In genomic region chr12:3263282-3263681, GRCh38 we compare ENCODE assay signal across 19 cellular contexts.
"Had no signal": no experiment of that assay in that cellular context is flagged by ENCODE, and none has a peak within 500 bp of the region (broad histone marks: within the 10 kb centered on the region; RNA-seq: fewer than 3 reads in every experiment).

No MANE protein-coding gene starts in this region.

- H3K36me3 Mint-ChIP-seq: activated naive CD4-positive, alpha-beta T cell treated with anti-CD3 and anti-CD28 coated beads, Interleukin-2, amount 10 ng/mL, durations not matched to agents 7 days and 5 days; naive B cell had no signal

- H3K4me1 ChIP-seq: gastrocnemius medialis had no signal

- H3K36me3 ChIP-seq: gastrocnemius medialis, thyroid gland, upper lobe of right lung had no signal

- H3K4me3 ChIP-seq: esophagus muscularis mucosa, gastrocnemius medialis, lung, thyroid gland, upper lobe of right lung had no signal

- H3K4me1 Mint-ChIP-seq: activated CD4-positive, alpha-beta memory T cell treated with anti-CD3 and anti-CD28 coated beads, Interleukin-2, amount 10 ng/mL, durations not matched to agents 7 days and 5 days; activated CD4-positive, alpha-beta T cell treated with anti-CD3 and anti-CD28 coated beads, Interleukin-2, amount 10 ng/mL, durations not matched to agents 24 days and 14 days; activated naive CD4-positive, alpha-beta T cell treated with anti-CD3 and anti-CD28 coated beads, Interleukin-2, amount 10 ng/mL, durations not matched to agents 7 days and 5 days; naive B cell; T-helper 17 cell had no signal

- DNase-seq: activated CD4-positive, alpha-beta memory T cell treated with anti-CD3 and anti-CD28 coated beads, Interleukin-2, amount 10 ng/mL, durations not matched to agents 7 days and 5 days; activated CD4-positive, alpha-beta T cell treated with anti-CD3 and anti-CD28 coated beads, Interleukin-2, amount 10 ng/mL, durations not matched to agents 24 days and 14 days; activated effector memory CD4-positive, alpha-beta T cell treated with anti-CD3 and anti-CD28 coated beads, Interleukin-2, amount 50 U/mL, for 16 hours; activated naive CD4-positive, alpha-beta T cell treated with anti-CD3 and anti-CD28 coated beads, Interleukin-2, amount 10 ng/mL, durations not matched to agents 7 days and 5 days; amygdala; effector memory CD4-positive, alpha-beta T cell; gastrocnemius medialis; head of caudate nucleus; islet precursor cell; left colon; naive B cell; stimulated activated CD4-positive, alpha-beta T cell treated with anti-CD3 and anti-CD28 coated beads, Interleukin-12 subunit alpha, Interleukin-12 subunit beta, amount 100 ng/mL, for 4 hours; SW 1271; T-helper 17 cell; thyroid gland; upper lobe of right lung had no signal

- H3K27ac Mint-ChIP-seq: activated CD4-positive, alpha-beta memory T cell treated with anti-CD3 and anti-CD28 coated beads, Interleukin-2, amount 10 ng/mL, durations not matched to agents 7 days and 5 days; activated CD4-positive, alpha-beta T cell treated with anti-CD3 and anti-CD28 coated beads, Interleukin-2, amount 10 ng/mL, durations not matched to agents 24 days and 14 days; activated naive CD4-positive, alpha-beta T cell treated with anti-CD3 and anti-CD28 coated beads, Interleukin-2, amount 10 ng/mL, durations not matched to agents 7 days and 5 days; stimulated activated naive CD8-positive, alpha-beta T cell treated with anti-CD3 and anti-CD28 coated beads, Interleukin-15, Interleukin-2, amounts not matched to agents 100 ng/mL and 50 ng/mL, for 24 hours; T-helper 17 cell had no signal

- H3K27ac ChIP-seq: esophagus muscularis mucosa, gastrocnemius medialis, thyroid gland, upper lobe of right lung had no signal

- H3K9me3 Mint-ChIP-seq: activated CD4-positive, alpha-beta memory T cell treated with anti-CD3 and anti-CD28 coated beads, Interleukin-2, amount 10 ng/mL, durations not matched to agents 7 days and 5 days; activated CD4-positive, alpha-beta T cell treated with anti-CD3 and anti-CD28 coated beads, Interleukin-2, amount 10 ng/mL, durations not matched to agents 24 days and 14 days; activated naive CD4-positive, alpha-beta T cell treated with anti-CD3 and anti-CD28 coated beads, Interleukin-2, amount 10 ng/mL, durations not matched to agents 7 days and 5 days; naive B cell; stimulated activated naive CD8-positive, alpha-beta T cell treated with anti-CD3 and anti-CD28 coated beads, Interleukin-15, Interleukin-2, amounts not matched to agents 100 ng/mL and 50 ng/mL, for 24 hours had no signal

- ATAC-seq: gastrocnemius medialis, left colon, T-helper 17 cell, upper lobe of right lung had no signal

- H3K27me3 ChIP-seq: esophagus muscularis mucosa, gastrocnemius medialis, thyroid gland, upper lobe of right lung had no signal

- H3K27me3 Mint-ChIP-seq: activated CD4-positive, alpha-beta memory T cell treated with anti-CD3 and anti-CD28 coated beads, Interleukin-2, amount 10 ng/mL, durations not matched to agents 7 days and 5 days; activated CD4-positive, alpha-beta T cell treated with anti-CD3 and anti-CD28 coated beads, Interleukin-2, amount 10 ng/mL, durations not matched to agents 24 days and 14 days; stimulated activated naive CD8-positive, alpha-beta T cell treated with anti-CD3 and anti-CD28 coated beads, Interleukin-15, Interleukin-2, amounts not matched to agents 100 ng/mL and 50 ng/mL, for 24 hours had no signal

- H3K4me3 Mint-ChIP-seq: activated CD4-positive, alpha-beta memory T cell treated with anti-CD3 and anti-CD28 coated beads, Interleukin-2, amount 10 ng/mL, durations not matched to agents 7 days and 5 days; activated CD4-positive, alpha-beta T cell treated with anti-CD3 and anti-CD28 coated beads, Interleukin-2, amount 10 ng/mL, durations not matched to agents 24 days and 14 days; activated naive CD4-positive, alpha-beta T cell treated with anti-CD3 and anti-CD28 coated beads, Interleukin-2, amount 10 ng/mL, durations not matched to agents 7 days and 5 days; naive B cell; stimulated activated naive CD8-positive, alpha-beta T cell treated with anti-CD3 and anti-CD28 coated beads, Interleukin-15, Interleukin-2, amounts not matched to agents 100 ng/mL and 50 ng/mL, for 24 hours; T-helper 17 cell had no signal

- H3K9me3 ChIP-seq: esophagus muscularis mucosa, gastrocnemius medialis, thyroid gland, upper lobe of right lung had no signal
